In genomic region chr13:111282425-111282824, GRCh38 we compare ENCODE assay signal across 19 cellular contexts. TPM values are rescaled to one million over a fixed set of nuclear protein-coding genes. Genes with fewer than 3 reads are reported as not detected.
A peak's percentile ranks its signal among the peaks of the same experiment; 100 is the strongest.
DNase-seq lines count a peak whose midpoint lies in the region; ATAC-seq, FAIRE-seq and TF ChIP-seq lines count a peak whose summit lies in the region.
"Had no signal": no experiment of that assay in that cellular context is flagged by ENCODE, and none has a peak within 500 bp of the region (broad histone marks: within the 10 kb centered on the region; RNA-seq: fewer than 3 reads in every experiment).

No MANE protein-coding gene starts in this region.

- no peaks in the 10 kb centered on the region for H3K9me3 ChIP-seq in sigmoid colon
- no peaks in the 10 kb centered on the region for H3K9me3 ChIP-seq in small intestine (ENCODE audit: control insufficient read depth, low read depth)
- H3K9me3 ChIP-seq: colonic mucosa had no signal

- H3K4me3 ChIP-seq in sigmoid colon = no peak overlapping the region
- no peak overlapping the region for H3K4me3 ChIP-seq in small intestine (ENCODE audit: low read depth in 1 of 2, low read length in 2 of 2)
- H3K4me3 ChIP-seq: colonic mucosa had no signal

- WGBS in sigmoid colon, 2 donors = 87 to 90% methylated on average over 5 of the region's 5 CpGs
- WGBS in small intestine, 3 donors = 58 to 63% (median 63%) methylated on average over 5 of the region's 5 CpGs

- H3K27ac ChIP-seq in VCaP (peak overlapping the region; percentile 0; the same call in 1 of the 2 replicates), foreskin keratinocyte (peak overlapping the region; percentile 97), sigmoid colon (peak overlapping the region; percentile 69 to 88 (median 76)), small intestine (ENCODE audit: low read depth in 1 of 2, low read length in 1 of 2) (no peak overlapping the region)
- H3K27ac ChIP-seq: colonic mucosa had no signal

- no peaks in the 10 kb centered on the region for H3K27me3 ChIP-seq in foreskin keratinocyte
- no peaks in the 10 kb centered on the region for H3K27me3 ChIP-seq in sigmoid colon
- H3K27me3 ChIP-seq in small intestine (ENCODE audit: control insufficient read depth in 2 of 2, insufficient read depth in 2 of 2, low read length in 2 of 2) = no peaks in the 10 kb centered on the region
- H3K27me3 ChIP-seq: colonic mucosa had no signal

- TF ChIP-seq CTCF in VCaP (conservative IDR thresholded peaks at IDR 0.05) (no peak), foreskin keratinocyte (conservative IDR thresholded peaks at IDR 0.05) (no peak), sigmoid colon (IDR thresholded peaks at IDR 0.05) (no peak), GM10266 (IDR thresholded peaks at IDR 0.05; ENCODE audit: control insufficient read depth, insufficient read depth, low read depth, missing control alignments) (no peak)

- FAIRE-seq in small intestine (lab: Jason Lieb, UNC) = no peak
- FAIRE-seq: GM12892, H1, kidney had no signal

- H3K36me3 ChIP-seq in sigmoid colon (peaks cover 22 to 72% (median 29%) of the 10 kb centered on the region in 4 donors), small intestine (ENCODE audit: control insufficient read depth in 2 of 2, insufficient read depth in 2 of 2, low read length in 2 of 2) (peaks cover 19 to 51% of the 10 kb centered on the region in 2 donors)

- peak in 1 of 4 donors; percentile 12 for TF ChIP-seq EP300 in sigmoid colon (IDR thresholded peaks at IDR 0.05)

- intact Hi-C loops in sigmoid colon (cut with DNase I) = loop anchor here (5.0 kb wide), 1 partner anchor 60 kb away; no protein-coding TSS in a partner anchor

- no peak for TF ChIP-seq POLR2A in sigmoid colon (IDR thresholded peaks at IDR 0.05)

- ATAC-seq in foreskin keratinocyte = peak; percentile 84

- H3K4me1 ChIP-seq in foreskin keratinocyte = peaks cover 21% of the 10 kb centered on the region
- H3K4me1 ChIP-seq in sigmoid colon = peaks cover 0 to 47% (median 33%) of the 10 kb centered on the region in 4 donors
- H3K4me1 ChIP-seq in small intestine (ENCODE audit: control insufficient read depth in 2 of 2, insufficient read depth in 1 of 2, low read depth in 1 of 2, low read length in 1 of 2) = no peaks in the 10 kb centered on the region
- H3K4me1 ChIP-seq: colonic mucosa had no signal

- DNase-seq in D341Med (ENCODE audit: low spot score) (peak; percentile 50), foreskin keratinocyte (peak; percentile 59 to 78), sigmoid colon (no peak), GM10266 (ENCODE audit: extremely low spot score) (no peak), COLO829 (ENCODE audit: low spot score) (no peak), small intestine (no peak), epidermal melanocyte (ENCODE audit: insufficient read length, low spot score) (no peak)
- DNase-seq: activated CD8-positive, alpha-beta memory T cell treated with anti-CD3 and anti-CD28 coated beads for 24 hours; colonic mucosa; kidney; NCI-H524; stimulated activated CD8-positive, alpha-beta memory T cell treated with anti-CD3 and anti-CD28 coated beads, Interleukin-4, amount 100 ng/mL, for 48 hours; T-helper 9 cell had no signal

RNA-seq across cellular contexts. Expression of gene TEX29, which starts 38.0 kb away (rescaled TPM):
- not detected in 2 replicates for total RNA-seq in foreskin keratinocyte
- polyA plus RNA-seq in foreskin keratinocyte = 0.12 and 0.13 TPM in 2 replicates
- total RNA-seq in sigmoid colon = 1 to 10 TPM in 2 of 4 donors, not detected in 2; 1.5 to 2.1 TPM
- polyA plus RNA-seq in sigmoid colon = under 1 TPM in 1 of 3 donors, not detected in 2; 0.79 TPM
- 1 to 10 TPM in 2 of 3 donors, under 1 TPM in 1; 0.48 to 5.8 (median 3.0) TPM for polyA plus RNA-seq in small intestine
- total RNA-seq: Daoy, H1, kidney, M059J had no signal
- polyA plus RNA-seq: neural cell had no signal

Comparison
In these comparisons a context has a peak if more than half of its experiments do, and no peak if none do; other contexts are left out.
1. DNase-seq: peak in D341Med (single experiment) and foreskin keratinocyte (2 of 2); none in sigmoid colon (single experiment), GM10266 (single experiment), COLO829 (single experiment), small intestine (single experiment) and epidermal melanocyte (single experiment).
2. H3K27ac ChIP-seq: peak in VCaP (single experiment), foreskin keratinocyte (single experiment) and sigmoid colon (4 of 4); none in small intestine (0 of 2).